17 cellular contexts compared by ENCODE assay signal in genomic region chr13:30413842-30414241, GRCh38. TPM values are rescaled to one million over a fixed set of nuclear protein-coding genes. Genes with fewer than 3 reads are reported as not detected.
DNase-seq lines count a peak whose midpoint lies in the region; ATAC-seq and TF ChIP-seq lines count a peak whose summit lies in the region.
"Had no signal": no experiment of that assay in that cellular context is flagged by ENCODE, and none has a peak within 500 bp of the region (broad histone marks: within the 10 kb centered on the region; RNA-seq: fewer than 3 reads in every experiment).

No MANE protein-coding gene starts in this region.

- intact Hi-C loops in left ventricle myocardium superior (cut with micrococcal nuclease) = no loop called here

- DNase-seq in GF-D8 (lab: John Stamatoyannopoulos, UW) = peak; percentile 45
- DNase-seq in NB4 (ENCODE audit: low read depth) = peak; percentile 66
- DNase-seq in SKM-1 treated with dmso at 0.1 percent for 144 hours (lab: John Stamatoyannopoulos, UW; ENCODE audit: unreplicated experiment) = peak; percentile 46
- DNase-seq in DMS153 (lab: John Stamatoyannopoulos, UW) = no peak
- no peak for DNase-seq in NCI-H146 (lab: John Stamatoyannopoulos, UW)
- no peak for DNase-seq in left ventricle myocardium superior
- DNase-seq: C1 segment of cervical spinal cord, Caco-2, NCI-H1105, NCI-H187, NCI-H446 treated with DMSO at 0.1 percent for 48 hours, NCI-H774, SK-N-SH, T-helper 2 cell had no signal

- ATAC-seq in GM21360 (IDR thresholded peaks at IDR 0.05; ENCODE audit: unreplicated experiment) = no peak
- ATAC-seq in left ventricle myocardium superior = no peak
- ATAC-seq: GM23338 had no signal

- no peak for TF ChIP-seq POLR2A in NB4 (IDR thresholded peaks at IDR 0.05; ENCODE audit: extremely low read depth, insufficient read length)

- H3K4me3 ChIP-seq in NB4 (ENCODE audit: low read depth, low read length) = no peak overlapping the region
- H3K4me3 ChIP-seq: GM23338 had no signal

- no peak for TF ChIP-seq CTCF in NB4 (IDR thresholded peaks at IDR 0.05; ENCODE audit: low read depth, low read length)

RNA-seq across cellular contexts. Expression of gene UBE2L5, which starts 8.5 kb away (rescaled TPM):
- not detected for total RNA-seq in left ventricle myocardium superior
- total RNA-seq: Caco-2, G401, GM23338 had no signal

RNA-seq across cellular contexts. Expression of gene HMGB1, which starts 51.9 kb away (rescaled TPM):
- total RNA-seq in left ventricle myocardium superior = 180 TPM

Comparison
In these comparisons a context has a peak if more than half of its experiments do, and no peak if none do; other contexts are left out.
1. DNase-seq: peak in GF-D8 (single experiment), NB4 (single experiment) and SKM-1 treated with dmso at 0.1 percent for 144 hours (single experiment); none in DMS153 (single experiment), NCI-H146 (single experiment) and left ventricle myocardium superior (single experiment).